1 cellular context compared by ENCODE assay signal in genomic region chr20:63739129-63740069, GRCh38.
TF ChIP-seq lines count a peak whose summit lies in the region.

TSS of gene SLC2A4RG (plus strand) at chr20:63739776. CDS start at chr20:63739913, 137 bp downstream.

TF ChIP-seq in HepG2, 621 proteins besides CTCF, POLR2A, EP300 and RAD21 (continued from another document and continues in another):
- TF ChIP-seq IKZF4 (CRISPR knock-in tag; IDR thresholded peaks at IDR 0.05; ENCODE audit: borderline replicate concordance, low read depth, not compliant biosample characterization) (no peak), ATF7-NPFF (CRISPR knock-in tag; IDR thresholded peaks at IDR 0.05; ENCODE audit: low read depth) (peak; percentile 97), ZBTB2 (CRISPR knock-in tag; IDR thresholded peaks at IDR 0.05; ENCODE audit: low read depth) (peak; percentile 95), ZNF775 (CRISPR knock-in tag; IDR thresholded peaks at IDR 0.05; ENCODE audit: borderline replicate concordance) (no peak), GATAD1 (CRISPR knock-in tag; IDR thresholded peaks at IDR 0.05) (no peak), HMG20A (CRISPR knock-in tag; IDR thresholded peaks at IDR 0.05; ENCODE audit: borderline replicate concordance) (no peak; the same call in 1 of the 2 replicates), ZNF160 (CRISPR knock-in tag; IDR thresholded peaks at IDR 0.05) (peak; percentile 75; the same call in 1 of the 2 replicates), MTF1 (CRISPR knock-in tag; IDR thresholded peaks at IDR 0.05) (peak; percentile 77; the same call in 1 of the 2 replicates), PPARG (CRISPR knock-in tag; conservative IDR thresholded peaks at IDR 0.05) (peak; percentile 86), ZNF136 (CRISPR knock-in tag; IDR thresholded peaks at IDR 0.05; ENCODE audit: low read depth) (0 out of 2 replicates have a peak, but pooled peaks have one; percentile 4), MLLT10 (CRISPR knock-in tag; IDR thresholded peaks at IDR 0.05) (0 out of 2 replicates have a peak, but pooled peaks have one; percentile 79), CHCHD3 (CRISPR knock-in tag; IDR thresholded peaks at IDR 0.05) (peak; percentile 64; the same call in 1 of the 2 replicates), ZSCAN9 (CRISPR knock-in tag; IDR thresholded peaks at IDR 0.05; ENCODE audit: borderline replicate concordance) (peak; percentile 81), ARID3A (IDR thresholded peaks at IDR 0.05; ENCODE audit: low read depth, low read length) (no peak), ZNF383 (CRISPR knock-in tag; IDR thresholded peaks at IDR 0.05; ENCODE audit: borderline replicate concordance) (no peak), ZNF567 (CRISPR knock-in tag; IDR thresholded peaks at IDR 0.05; ENCODE audit: borderline replicate concordance) (peak; percentile 91; the same call in 1 of the 2 replicates), ZNF10 (CRISPR knock-in tag; IDR thresholded peaks at IDR 0.05; ENCODE audit: borderline replicate concordance, low read depth) (no peak), DNMT1 (CRISPR knock-in tag; IDR thresholded peaks at IDR 0.05) (no peak; the same call in 1 of the 2 replicates), ZNF331 (CRISPR knock-in tag; IDR thresholded peaks at IDR 0.05) (peak; percentile 97), ZNF614 (CRISPR knock-in tag; IDR thresholded peaks at IDR 0.05; ENCODE audit: borderline replicate concordance) (peak; percentile 86; the same call in 1 of the 2 replicates), KLF12 (CRISPR knock-in tag; IDR thresholded peaks at IDR 0.05; ENCODE audit: borderline replicate concordance) (peak; percentile 85; the same call in 1 of the 2 replicates), ZNF678 (CRISPR knock-in tag; IDR thresholded peaks at IDR 0.05) (peak; percentile 67; the same call in 1 of the 2 replicates), MED1 (CRISPR knock-in tag; IDR thresholded peaks at IDR 0.05) (peak; percentile 97)
- TF ChIP-seq, protein P1, sequence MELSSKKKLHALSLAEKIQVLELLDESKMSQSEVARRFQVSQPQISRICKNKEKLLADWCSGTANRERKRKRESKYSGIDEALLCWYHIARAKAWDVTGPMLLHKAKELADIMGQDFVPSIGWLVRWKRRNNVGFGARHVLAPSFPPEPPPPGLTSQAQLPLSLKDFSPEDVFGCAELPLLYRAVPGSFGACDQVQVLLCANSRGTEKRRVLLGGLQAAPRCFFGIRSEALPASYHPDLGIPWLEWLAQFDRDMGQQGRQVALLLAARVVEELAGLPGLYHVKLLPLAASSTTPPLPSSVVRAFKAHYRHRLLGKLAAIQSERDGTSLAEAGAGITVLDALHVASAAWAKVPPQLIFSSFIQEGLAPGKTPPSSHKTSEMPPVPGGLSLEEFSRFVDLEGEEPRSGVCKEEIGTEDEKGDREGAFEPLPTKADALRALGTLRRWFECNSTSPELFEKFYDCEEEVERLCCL (CRISPR knock-in tag; IDR thresholded peaks at IDR 0.05; ENCODE audit: borderline replicate concordance), result no peak
- TF ChIP-seq, protein P2, sequence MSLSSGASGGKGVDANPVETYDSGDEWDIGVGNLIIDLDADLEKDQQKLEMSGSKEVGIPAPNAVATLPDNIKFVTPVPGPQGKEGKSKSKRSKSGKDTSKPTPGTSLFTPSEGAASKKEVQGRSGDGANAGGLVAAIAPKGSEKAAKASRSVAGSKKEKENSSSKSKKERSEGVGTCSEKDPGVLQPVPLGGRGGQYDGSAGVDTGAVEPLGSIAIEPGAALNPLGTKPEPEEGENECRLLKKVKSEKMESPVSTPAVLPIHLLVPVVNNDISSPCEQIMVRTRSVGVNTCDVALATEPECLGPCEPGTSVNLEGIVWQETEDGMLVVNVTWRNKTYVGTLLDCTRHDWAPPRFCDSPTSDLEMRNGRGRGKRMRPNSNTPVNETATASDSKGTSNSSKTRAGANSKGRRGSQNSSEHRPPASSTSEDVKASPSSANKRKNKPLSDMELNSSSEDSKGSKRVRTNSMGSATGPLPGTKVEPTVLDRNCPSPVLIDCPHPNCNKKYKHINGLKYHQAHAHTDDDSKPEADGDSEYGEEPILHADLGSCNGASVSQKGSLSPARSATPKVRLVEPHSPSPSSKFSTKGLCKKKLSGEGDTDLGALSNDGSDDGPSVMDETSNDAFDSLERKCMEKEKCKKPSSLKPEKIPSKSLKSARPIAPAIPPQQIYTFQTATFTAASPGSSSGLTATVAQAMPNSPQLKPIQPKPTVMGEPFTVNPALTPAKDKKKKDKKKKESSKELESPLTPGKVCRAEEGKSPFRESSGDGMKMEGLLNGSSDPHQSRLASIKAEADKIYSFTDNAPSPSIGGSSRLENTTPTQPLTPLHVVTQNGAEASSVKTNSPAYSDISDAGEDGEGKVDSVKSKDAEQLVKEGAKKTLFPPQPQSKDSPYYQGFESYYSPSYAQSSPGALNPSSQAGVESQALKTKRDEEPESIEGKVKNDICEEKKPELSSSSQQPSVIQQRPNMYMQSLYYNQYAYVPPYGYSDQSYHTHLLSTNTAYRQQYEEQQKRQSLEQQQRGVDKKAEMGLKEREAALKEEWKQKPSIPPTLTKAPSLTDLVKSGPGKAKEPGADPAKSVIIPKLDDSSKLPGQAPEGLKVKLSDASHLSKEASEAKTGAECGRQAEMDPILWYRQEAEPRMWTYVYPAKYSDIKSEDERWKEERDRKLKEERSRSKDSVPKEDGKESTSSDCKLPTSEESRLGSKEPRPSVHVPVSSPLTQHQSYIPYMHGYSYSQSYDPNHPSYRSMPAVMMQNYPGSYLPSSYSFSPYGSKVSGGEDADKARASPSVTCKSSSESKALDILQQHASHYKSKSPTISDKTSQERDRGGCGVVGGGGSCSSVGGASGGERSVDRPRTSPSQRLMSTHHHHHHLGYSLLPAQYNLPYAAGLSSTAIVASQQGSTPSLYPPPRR (CRISPR knock-in tag; IDR thresholded peaks at IDR 0.05; ENCODE audit: borderline replicate concordance), result peak; percentile 81
- TF ChIP-seq, protein P3, sequence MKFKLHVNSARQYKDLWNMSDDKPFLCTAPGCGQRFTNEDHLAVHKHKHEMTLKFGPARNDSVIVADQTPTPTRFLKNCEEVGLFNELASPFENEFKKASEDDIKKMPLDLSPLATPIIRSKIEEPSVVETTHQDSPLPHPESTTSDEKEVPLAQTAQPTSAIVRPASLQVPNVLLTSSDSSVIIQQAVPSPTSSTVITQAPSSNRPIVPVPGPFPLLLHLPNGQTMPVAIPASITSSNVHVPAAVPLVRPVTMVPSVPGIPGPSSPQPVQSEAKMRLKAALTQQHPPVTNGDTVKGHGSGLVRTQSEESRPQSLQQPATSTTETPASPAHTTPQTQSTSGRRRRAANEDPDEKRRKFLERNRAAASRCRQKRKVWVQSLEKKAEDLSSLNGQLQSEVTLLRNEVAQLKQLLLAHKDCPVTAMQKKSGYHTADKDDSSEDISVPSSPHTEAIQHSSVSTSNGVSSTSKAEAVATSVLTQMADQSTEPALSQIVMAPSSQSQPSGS (CRISPR knock-in tag; IDR thresholded peaks at IDR 0.05), result no peak; the same call in none of the 2 replicates
- TF ChIP-seq, protein P4, sequence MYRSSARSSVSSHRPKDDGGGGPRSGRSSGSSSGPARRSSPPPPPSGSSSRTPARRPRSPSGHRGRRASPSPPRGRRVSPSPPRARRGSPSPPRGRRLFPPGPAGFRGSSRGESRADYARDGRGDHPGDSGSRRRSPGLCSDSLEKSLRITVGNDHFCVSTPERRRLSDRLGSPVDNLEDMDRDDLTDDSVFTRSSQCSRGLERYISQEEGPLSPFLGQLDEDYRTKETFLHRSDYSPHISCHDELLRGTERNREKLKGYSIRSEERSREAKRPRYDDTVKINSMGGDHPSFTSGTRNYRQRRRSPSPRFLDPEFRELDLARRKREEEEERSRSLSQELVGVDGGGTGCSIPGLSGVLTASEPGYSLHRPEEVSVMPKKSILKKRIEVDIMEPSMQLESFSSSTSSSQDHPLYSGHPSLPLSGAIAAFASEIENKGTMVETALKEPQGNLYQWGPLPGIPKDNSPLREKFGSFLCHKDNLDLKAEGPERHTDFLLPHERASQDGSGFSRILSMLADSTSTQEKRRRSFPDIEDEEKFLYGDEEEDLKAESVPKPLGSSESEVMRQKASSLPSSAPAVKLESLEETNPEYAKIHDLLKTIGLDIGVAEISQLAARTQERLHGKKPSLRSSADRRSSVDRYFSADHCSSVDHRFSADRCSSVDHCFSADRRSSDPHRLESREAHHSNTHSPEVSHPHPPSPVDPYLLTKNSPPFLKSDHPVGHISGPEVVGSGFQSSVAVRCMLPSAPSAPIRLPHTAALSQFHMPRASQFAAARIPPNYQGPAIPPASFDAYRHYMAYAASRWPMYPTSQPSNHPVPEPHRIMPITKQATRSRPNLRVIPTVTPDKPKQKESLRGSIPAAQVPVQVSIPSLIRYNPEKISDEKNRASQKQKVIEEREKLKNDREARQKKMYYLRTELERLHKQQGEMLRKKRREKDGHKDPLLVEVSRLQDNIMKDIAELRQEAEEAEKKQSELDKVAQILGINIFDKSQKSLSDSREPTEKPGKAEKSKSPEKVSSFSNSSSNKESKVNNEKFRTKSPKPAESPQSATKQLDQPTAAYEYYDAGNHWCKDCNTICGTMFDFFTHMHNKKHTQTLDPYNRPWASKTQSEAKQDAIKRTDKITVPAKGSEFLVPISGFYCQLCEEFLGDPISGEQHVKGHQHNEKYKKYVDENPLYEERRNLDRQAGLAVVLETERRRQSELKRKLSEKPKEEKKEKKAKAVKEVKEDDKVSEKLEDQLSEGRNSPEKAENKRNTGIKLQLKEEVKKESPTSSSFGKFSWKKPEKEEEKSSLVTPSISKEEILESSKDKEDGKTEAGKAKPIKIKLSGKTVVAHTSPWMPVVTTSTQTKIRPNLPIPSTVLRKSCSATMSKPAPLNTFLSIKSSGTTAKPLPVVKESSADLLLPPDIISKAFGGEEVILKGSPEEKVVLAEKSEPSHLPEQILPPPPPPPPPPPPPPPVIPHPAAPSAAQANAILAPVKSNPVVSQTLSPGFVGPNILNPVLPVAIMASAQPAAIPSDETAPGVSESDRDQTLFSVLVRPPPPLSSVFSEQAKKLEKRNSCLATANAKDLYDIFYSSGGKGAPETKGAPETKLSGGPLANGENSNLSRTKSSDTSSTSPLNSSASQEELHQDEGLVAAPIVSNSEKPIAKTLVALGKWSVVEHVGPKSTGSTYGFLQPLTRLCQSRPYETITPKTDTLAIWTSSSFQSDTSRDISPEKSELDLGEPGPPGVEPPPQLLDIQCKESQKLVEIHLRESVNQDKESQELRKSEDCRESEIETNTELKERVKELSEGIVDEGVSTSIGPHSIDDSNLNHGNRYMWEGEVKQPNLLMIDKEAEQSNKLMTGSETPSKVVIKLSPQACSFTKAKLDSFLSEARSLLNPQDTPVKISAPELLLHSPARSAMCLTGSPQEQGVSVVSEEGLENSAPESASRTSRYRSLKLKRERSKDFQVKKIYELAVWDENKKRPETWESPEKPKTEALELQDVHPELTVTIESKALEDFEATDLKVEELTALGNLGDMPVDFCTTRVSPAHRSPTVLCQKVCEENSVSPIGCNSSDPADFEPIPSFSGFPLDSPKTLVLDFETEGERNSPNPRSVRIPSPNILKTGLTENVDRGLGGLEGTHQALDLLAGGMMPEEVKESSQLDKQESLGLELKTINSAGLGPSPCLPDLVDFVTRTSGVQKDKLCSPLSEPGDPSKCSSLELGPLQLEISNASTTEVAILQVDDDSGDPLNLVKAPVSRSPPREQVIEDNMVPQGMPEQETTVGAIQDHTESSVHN (CRISPR knock-in tag; IDR thresholded peaks at IDR 0.05), result peak; percentile 93; the same call in 1 of the 2 replicates
- TF ChIP-seq, protein P5, sequence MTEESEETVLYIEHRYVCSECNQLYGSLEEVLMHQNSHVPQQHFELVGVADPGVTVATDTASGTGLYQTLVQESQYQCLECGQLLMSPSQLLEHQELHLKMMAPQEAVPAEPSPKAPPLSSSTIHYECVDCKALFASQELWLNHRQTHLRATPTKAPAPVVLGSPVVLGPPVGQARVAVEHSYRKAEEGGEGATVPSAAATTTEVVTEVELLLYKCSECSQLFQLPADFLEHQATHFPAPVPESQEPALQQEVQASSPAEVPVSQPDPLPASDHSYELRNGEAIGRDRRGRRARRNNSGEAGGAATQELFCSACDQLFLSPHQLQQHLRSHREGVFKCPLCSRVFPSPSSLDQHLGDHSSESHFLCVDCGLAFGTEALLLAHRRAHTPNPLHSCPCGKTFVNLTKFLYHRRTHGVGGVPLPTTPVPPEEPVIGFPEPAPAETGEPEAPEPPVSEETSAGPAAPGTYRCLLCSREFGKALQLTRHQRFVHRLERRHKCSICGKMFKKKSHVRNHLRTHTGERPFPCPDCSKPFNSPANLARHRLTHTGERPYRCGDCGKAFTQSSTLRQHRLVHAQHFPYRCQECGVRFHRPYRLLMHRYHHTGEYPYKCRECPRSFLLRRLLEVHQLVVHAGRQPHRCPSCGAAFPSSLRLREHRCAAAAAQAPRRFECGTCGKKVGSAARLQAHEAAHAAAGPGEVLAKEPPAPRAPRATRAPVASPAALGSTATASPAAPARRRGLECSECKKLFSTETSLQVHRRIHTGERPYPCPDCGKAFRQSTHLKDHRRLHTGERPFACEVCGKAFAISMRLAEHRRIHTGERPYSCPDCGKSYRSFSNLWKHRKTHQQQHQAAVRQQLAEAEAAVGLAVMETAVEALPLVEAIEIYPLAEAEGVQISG (CRISPR knock-in tag; IDR thresholded peaks at IDR 0.05), result peak; percentile 90
- TF ChIP-seq, protein P6, sequence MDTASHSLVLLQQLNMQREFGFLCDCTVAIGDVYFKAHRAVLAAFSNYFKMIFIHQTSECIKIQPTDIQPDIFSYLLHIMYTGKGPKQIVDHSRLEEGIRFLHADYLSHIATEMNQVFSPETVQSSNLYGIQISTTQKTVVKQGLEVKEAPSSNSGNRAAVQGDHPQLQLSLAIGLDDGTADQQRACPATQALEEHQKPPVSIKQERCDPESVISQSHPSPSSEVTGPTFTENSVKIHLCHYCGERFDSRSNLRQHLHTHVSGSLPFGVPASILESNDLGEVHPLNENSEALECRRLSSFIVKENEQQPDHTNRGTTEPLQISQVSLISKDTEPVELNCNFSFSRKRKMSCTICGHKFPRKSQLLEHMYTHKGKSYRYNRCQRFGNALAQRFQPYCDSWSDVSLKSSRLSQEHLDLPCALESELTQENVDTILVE (CRISPR knock-in tag; IDR thresholded peaks at IDR 0.05), result peak; percentile 98
